ENCODE assay signal across 17 cellular contexts in genomic region chr21:41634211-41634694, GRCh38.
DNase-seq lines count a peak whose midpoint lies in the region; ATAC-seq and TF ChIP-seq lines count a peak whose summit lies in the region.
"Had no signal": no experiment of that assay in that cellular context is flagged by ENCODE, and none has a peak within 500 bp of the region (broad histone marks: within the 10 kb centered on the region; RNA-seq: fewer than 3 reads in every experiment).

No MANE protein-coding gene starts in this region.

- no peaks in the 10 kb centered on the region for H3K9me2 ChIP-seq in hepatocyte (replicated peaks; ENCODE audit: insufficient read depth)

- H4K91ac ChIP-seq in trophoblast cell (ENCODE audit: low read depth, low read length), result no peak overlapping the region

- no peak for TF ChIP-seq CTCF in Panc1 (IDR thresholded peaks at IDR 0.05)
- no peak for TF ChIP-seq CTCF in hepatocyte (IDR thresholded peaks at IDR 0.05; ENCODE audit: poor library complexity)

- no peak overlapping the region for H3K9ac ChIP-seq in trophoblast cell (ENCODE audit: low read length)

- H3K4me3 ChIP-seq in Panc1 (ENCODE audit: low read depth in 2 of 2, low read length in 2 of 2) (no peak overlapping the region), hepatocyte (no peak overlapping the region), trophoblast cell (ENCODE audit: low read depth, low read length) (no peak overlapping the region)
- H3K4me3 ChIP-seq: spleen had no signal

- H3K9me3 ChIP-seq in Panc1 (ENCODE audit: control insufficient read depth, insufficient read depth, low read depth, low read length) (peaks cover 10% of the 10 kb centered on the region; the same call in 1 of the 2 replicates), hepatocyte (ENCODE audit: low read depth) (no peaks in the 10 kb centered on the region), trophoblast cell (ENCODE audit: insufficient read depth, low read depth, low read length) (peaks cover 10% of the 10 kb centered on the region)

- H4K12ac ChIP-seq in trophoblast cell (ENCODE audit: low read depth, low read length), result no peak overlapping the region

- no peaks in the 10 kb centered on the region for H3K79me1 ChIP-seq in trophoblast cell (ENCODE audit: low read length)

- ATAC-seq in Panc1, result no peak

- H3K4ac ChIP-seq in trophoblast cell (ENCODE audit: low read depth, low read length), result no peak overlapping the region

- no peaks in the 10 kb centered on the region for H3K27me3 ChIP-seq in Panc1 (ENCODE audit: control insufficient read depth, insufficient read depth, low read length)
- H3K27me3 ChIP-seq in hepatocyte, result no peaks in the 10 kb centered on the region
- no peaks in the 10 kb centered on the region for H3K27me3 ChIP-seq in trophoblast cell (ENCODE audit: insufficient read depth, low read length)

- H3K14ac ChIP-seq in trophoblast cell (ENCODE audit: low read length), result no peak overlapping the region

- POLR2A ChIA-PET in Panc1 (lab: Charles Lee), result no interaction called here

- no peak overlapping the region for H2BK120ac ChIP-seq in trophoblast cell (ENCODE audit: insufficient read depth, low read length, poor library complexity)

- no TSS peak for BruUV-seq in Panc1 (replicated peaks; lab: Mats Ljungman, UMichigan)

- DNase-seq in Daoy (ENCODE audit: low read depth) (peak; percentile 61), Panc1 (ENCODE audit: low read depth, low spot score) (no peak), hepatocyte (ENCODE audit: low spot score) (peak; percentile 80), trophoblast cell (peak; percentile 87 to 93), NCI-H69 (lab: John Stamatoyannopoulos, UW) (no peak), NOMO-1 (lab: John Stamatoyannopoulos, UW; ENCODE audit: unreplicated experiment in 2 of 2) (no peak), foreskin melanocyte (no peak)
- no peak for DNase-seq in effector CD8-positive, alpha-beta T cell (lab: John Stamatoyannopoulos, UW)
- DNase-seq: activated CD4-positive, alpha-beta T cell treated with anti-CD3 and anti-CD28 coated beads, Interleukin-2, amount 10 ng/mL, durations not matched to agents 24 days and 14 days; activated T-cell treated with anti-CD3 and anti-CD28 coated beads, Interleukin-2, amount 50 U/mL, for 24 hours; Kasumi-1; NCI-H2029 treated with DMSO at 0.1 percent for 48 hours; NCI-H748 treated with DMSO at 0.1 percent for 48 hours; nucleus accumbens; Right ventricle myocardium superior; spleen had no signal

- peak overlapping the region; percentile 79 for H3K27ac ChIP-seq in Panc1 (ENCODE audit: low read length)
- peak overlapping the region; percentile 87 for H3K27ac ChIP-seq in hepatocyte
- no peak overlapping the region for H3K27ac ChIP-seq in trophoblast cell (ENCODE audit: low read depth, low read length)
- H3K27ac ChIP-seq: HL-60, spleen had no signal

- no peaks in the 10 kb centered on the region for H4K20me1 ChIP-seq in hepatocyte (ENCODE audit: insufficient read depth, poor library complexity, severe bottlenecking)

- in situ Hi-C loops in Panc1 (cut with HindIII; ENCODE audit: low pct_unique_long_range_greater_than_20kb, low sequenced_read_pairs), result no loop called here

- intact Hi-C loops in Panc1 (cut with micrococcal nuclease; ENCODE audit: unreplicated experiment), result no loop called here

- H2AK5ac ChIP-seq in trophoblast cell (ENCODE audit: low read length), result no peak overlapping the region

- CTCF ChIA-PET in Panc1 (lab: Charles Lee), result no interaction called here

- peaks cover 28% of the 10 kb centered on the region for H3K4me1 ChIP-seq in Panc1 (ENCODE audit: control insufficient read depth, insufficient read depth, low read length)
- H3K4me1 ChIP-seq in hepatocyte (ENCODE audit: insufficient read depth), result peaks cover 12% of the 10 kb centered on the region
- peaks cover 3 to 8% of the 10 kb centered on the region in 2 experiments for H3K4me1 ChIP-seq in trophoblast cell (ENCODE audit: control insufficient read depth in 1 of 2, insufficient read depth in 2 of 2, low read length in 2 of 2)
- H3K4me1 ChIP-seq: spleen had no signal

- H3K23ac ChIP-seq in trophoblast cell (ENCODE audit: low read length), result no peak overlapping the region

- no peak overlapping the region for H2BK5ac ChIP-seq in trophoblast cell (ENCODE audit: low read depth, low read length, poor library complexity)

- H2BK12ac ChIP-seq in trophoblast cell (ENCODE audit: low read length), result no peak overlapping the region

- H2AFZ ChIP-seq in hepatocyte, result no peak overlapping the region
- H2AFZ ChIP-seq in trophoblast cell (ENCODE audit: insufficient read depth, low read length, poor library complexity), result no peak overlapping the region

- H3K18ac ChIP-seq in trophoblast cell (ENCODE audit: low read length), result no peak overlapping the region

- H3K36me3 ChIP-seq in Panc1 (ENCODE audit: control insufficient read depth, insufficient read depth, low read length), result no peaks in the 10 kb centered on the region
- H3K36me3 ChIP-seq in hepatocyte (replicated peaks; ENCODE audit: insufficient read depth, low read depth), result no peaks in the 10 kb centered on the region
- H3K36me3 ChIP-seq in trophoblast cell (ENCODE audit: control insufficient read depth in 1 of 2, insufficient read depth in 2 of 2, low read length in 2 of 2), result no peaks in the 10 kb centered on the region
- H3K36me3 ChIP-seq: spleen had no signal

- H3K4me2 ChIP-seq in hepatocyte (no peak overlapping the region), trophoblast cell (ENCODE audit: low read length) (no peak overlapping the region)

- H3K79me2 ChIP-seq in hepatocyte (no peaks in the 10 kb centered on the region), trophoblast cell (ENCODE audit: control insufficient read depth, insufficient read depth, low read length, poor library complexity) (no peaks in the 10 kb centered on the region)

- WGBS in hepatocyte (ENCODE audit: low lambda C conversion rate, missing lambda C conversion rate), result 47% methylated on average over 6 of the region's 6 CpGs
- WGBS in trophoblast cell (ENCODE audit: extremely low coverage, insufficient coverage, insufficient read length), result no CpG with 5 or more reads among the region's 6 CpGs

- no peak overlapping the region for H4K8ac ChIP-seq in trophoblast cell (ENCODE audit: low read depth, low read length)

Comparison
In these comparisons a context has a peak if more than half of its experiments do, and no peak if none do; other contexts are left out.
1. DNase-seq: peak in Daoy (single experiment), hepatocyte (single experiment) and trophoblast cell (2 of 2); none in Panc1 (single experiment), NCI-H69 (single experiment), NOMO-1 (0 of 2), foreskin melanocyte (single experiment) and effector CD8-positive, alpha-beta T cell (single experiment).